Comparison of ENCODE assay signal across 12 cellular contexts in the genomic region with DNA sequence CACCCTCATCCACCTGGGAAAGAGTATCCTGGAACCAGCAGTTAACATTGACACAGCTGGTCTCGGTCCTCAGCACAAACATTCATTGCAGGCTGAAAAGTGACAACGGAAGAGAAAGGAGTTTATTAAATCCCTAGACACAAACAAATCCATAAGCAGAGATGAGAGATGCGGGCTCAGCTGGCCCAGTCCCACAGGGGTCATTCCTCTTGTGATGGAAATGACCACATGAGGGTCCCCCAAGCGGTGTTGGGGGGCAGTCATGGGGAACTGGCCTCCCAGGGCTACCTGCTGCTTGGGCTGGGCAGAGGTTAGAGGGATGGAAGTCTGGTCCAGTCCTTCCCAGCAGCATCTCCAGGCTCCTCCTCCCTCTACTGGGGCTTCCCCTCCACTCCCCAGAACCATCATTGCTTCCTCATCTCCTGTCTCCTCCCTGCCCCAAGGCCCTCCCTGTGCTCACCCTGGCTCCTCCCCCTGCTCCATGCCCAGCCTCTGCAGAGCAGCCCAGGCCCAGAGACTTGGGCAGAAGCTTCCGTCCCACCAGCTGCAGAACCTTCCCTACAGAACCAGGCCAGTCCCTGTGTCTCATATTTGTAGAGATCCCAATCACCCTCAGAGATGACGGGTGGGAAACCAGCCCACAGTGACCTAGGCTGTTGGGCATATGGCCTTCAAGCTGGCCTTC. TPM values are rescaled to one million over a fixed set of nuclear protein-coding genes. Genes with fewer than 3 reads are reported as not detected.
DNase-seq lines count a peak whose midpoint lies in the region; ATAC-seq, FAIRE-seq and TF ChIP-seq lines count a peak whose summit lies in the region.
"Had no signal": no experiment of that assay in that cellular context is flagged by ENCODE, and none has a peak within 500 bp of the region (broad histone marks: within the 10 kb centered on the region; RNA-seq: fewer than 3 reads in every experiment).

No MANE protein-coding gene starts in this region.

- no peak for ATAC-seq in HG03139 (IDR thresholded peaks at IDR 0.05; ENCODE audit: unreplicated experiment)
- ATAC-seq: CD8-positive, alpha-beta T cell had no signal

- no peaks in the 10 kb centered on the region for H3K4me1 ChIP-seq in ovary (ENCODE audit: insufficient read depth)

- FAIRE-seq in urothelium cell line (lab: Jason Lieb, UNC) = peak; percentile 66

- no peaks in the 10 kb centered on the region for H3K27me3 ChIP-seq in ovary

- H3K9me3 ChIP-seq in ovary = no peaks in the 10 kb centered on the region
- H3K9me3 ChIP-seq: thoracic aorta had no signal

- no peaks in the 10 kb centered on the region for H3K36me3 ChIP-seq in ovary
- H3K36me3 ChIP-seq: thoracic aorta had no signal

- DNase-seq in stimulated activated CD4-positive, alpha-beta T cell treated with anti-CD3 and anti-CD28 coated beads, Interleukin-15, amount 100 ng/mL, for 24 hours = peak; percentile 51
- DNase-seq in stimulated activated CD4-positive, alpha-beta T cell treated with anti-CD3 and anti-CD28 coated beads, Interleukin-4, amount 100 ng/mL, for 1 hour = no peak
- peak; percentile 7 for DNase-seq in NCI-H226
- peak; percentile 41 for DNase-seq in ecto neural progenitor cell (ENCODE audit: low spot score)
- no peak for DNase-seq in urothelium cell line (ENCODE audit: low spot score)
- DNase-seq in GOT3 (lab: John Stamatoyannopoulos, UW) = no peak
- DNase-seq in ovary = no peak
- DNase-seq: activated naive CD4-positive, alpha-beta T cell treated with anti-CD3 and anti-CD28 coated beads, Interleukin-2, amount 50 U/mL, for 16 hours; nephron progenitor cell had no signal

- H3K4me3 ChIP-seq in ovary = no peak overlapping the region
- H3K4me3 ChIP-seq: thoracic aorta had no signal

- no peak overlapping the region for H3K27ac ChIP-seq in ovary
- H3K27ac ChIP-seq: thoracic aorta had no signal

- TF ChIP-seq EP300 in ovary (IDR thresholded peaks at IDR 0.05) = no peak

- no peak for TF ChIP-seq CTCF in ovary (IDR thresholded peaks at IDR 0.05)

- intact Hi-C loops in ovary (cut with DNase I) = no loop called here

- TF ChIP-seq POLR2A in ovary (IDR thresholded peaks at IDR 0.05) = no peak

- WGBS in ovary, 3 donors = 75 to 78% (median 76%) methylated on average over 6 of the region's 6 CpGs

RNA-seq across cellular contexts. Expression of a gene that starts 5.4 kb away (rescaled TPM):
- total RNA-seq in ovary = 1 to 10 TPM in 3 of 7 donors, under 1 TPM in 3, not detected in 1; 0.40 to 9.8 (median 1.0) TPM
- polyA plus RNA-seq in ovary = 1 to 10 TPM; 1.7 to 9.4 TPM

Comparison
In these comparisons a context has a peak if more than half of its experiments do, and no peak if none do; other contexts are left out.
1. DNase-seq: peak in stimulated activated CD4-positive, alpha-beta T cell treated with anti-CD3 and anti-CD28 coated beads, Interleukin-15, amount 100 ng/mL, for 24 hours (single experiment), NCI-H226 (single experiment) and ecto neural progenitor cell (single experiment); none in stimulated activated CD4-positive, alpha-beta T cell treated with anti-CD3 and anti-CD28 coated beads, Interleukin-4, amount 100 ng/mL, for 1 hour (single experiment), urothelium cell line (single experiment), GOT3 (single experiment) and ovary (0 of 5).